ENCODE assay signal across 14 cellular contexts in the genomic region with DNA sequence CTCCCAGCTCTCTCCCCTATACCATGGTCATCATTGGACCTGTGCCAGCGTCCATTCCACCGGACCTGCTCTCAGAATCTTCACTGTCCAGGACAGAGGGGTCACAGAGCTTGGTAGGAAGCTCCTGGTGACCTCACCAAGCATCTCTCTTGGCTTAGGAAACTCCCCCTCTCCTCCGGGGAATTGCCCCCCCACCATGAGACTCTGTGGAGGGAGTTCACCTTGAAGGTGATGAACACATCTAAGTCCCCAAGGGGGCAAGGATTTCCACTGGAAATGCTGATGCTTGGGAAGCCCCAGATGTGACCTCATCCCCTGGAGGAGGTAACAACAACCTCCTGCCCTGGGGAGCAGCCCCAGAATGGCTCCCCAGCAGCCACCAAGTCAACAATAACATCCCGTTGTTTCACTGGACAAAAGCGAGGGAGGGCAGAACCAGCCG. TPM values are rescaled to one million over a fixed set of nuclear protein-coding genes. Genes with fewer than 3 reads are reported as not detected.
DNase-seq lines count a peak whose midpoint lies in the region; ATAC-seq, FAIRE-seq and TF ChIP-seq lines count a peak whose summit lies in the region.
"Had no signal": no experiment of that assay in that cellular context is flagged by ENCODE, and none has a peak within 500 bp of the region (broad histone marks: within the 10 kb centered on the region; RNA-seq: fewer than 3 reads in every experiment).

No MANE protein-coding gene starts in this region.

- H3K4me1 Mint-ChIP-seq in activated CD4-positive, alpha-beta T cell treated with anti-CD3 and anti-CD28 coated beads for 36 hours, result peaks cover 67% of the 10 kb centered on the region
- peaks cover 47% of the 10 kb centered on the region for H3K4me1 Mint-ChIP-seq in activated CD4-positive, alpha-beta T cell treated with anti-CD3 and anti-CD28 coated beads, Interleukin-2, amount 10 ng/mL, durations not matched to agents 7 days and 5 days

- H3K9me3 ChIP-seq in IMR-90 (ENCODE audit: control insufficient read depth, insufficient read depth, low read length) (no peaks in the 10 kb centered on the region), skeletal muscle satellite cell (replicated peaks; ENCODE audit: low read length) (no peaks in the 10 kb centered on the region)
- H3K9me3 ChIP-seq: esophagus muscularis mucosa, thoracic aorta had no signal

- H4K5ac ChIP-seq in IMR-90 (ENCODE audit: low read depth, low read length), result no peak overlapping the region

- no TSS peak for BruUV-seq in IMR-90 (replicated peaks; lab: Mats Ljungman, UMichigan)

- H2AK9ac ChIP-seq in IMR-90 (replicated peaks; ENCODE audit: low read depth, low read length, poor library complexity), result peak overlapping the region; percentile 21

- TF ChIP-seq CTCF in IMR-90 (conservative IDR thresholded peaks at IDR 0.05; ENCODE audit: low read depth, low read length) (no peak), D721Med (IDR thresholded peaks at IDR 0.05; ENCODE audit: insufficient read depth, missing control alignments) (no peak)

- H3K4ac ChIP-seq in IMR-90 (ENCODE audit: low read depth, low read length), result no peak overlapping the region

- H3K9me1 ChIP-seq in IMR-90 (ENCODE audit: insufficient read depth, low read length), result peaks cover 34% of the 10 kb centered on the region

- no peak overlapping the region for H2BK5ac ChIP-seq in IMR-90 (ENCODE audit: low read depth, low read length, poor library complexity, severe bottlenecking)

- no peak overlapping the region for H4K91ac ChIP-seq in IMR-90 (ENCODE audit: insufficient read depth, low read depth, low read length)

- intact Hi-C loops in activated CD4-positive, alpha-beta T cell treated with anti-CD3 and anti-CD28 coated beads for 36 hours (cut with DNase I, micrococcal nuclease), result loop anchor here in 1 of 2 experiments (10.0 kb wide), 1 partner anchor 114 kb away; a partner anchor contains a TSS
- intact Hi-C loops in IMR-90 (cut with micrococcal nuclease), result no loop called here

- H2AFZ ChIP-seq in IMR-90 (replicated peaks; ENCODE audit: low read length, poor library complexity), result no peak overlapping the region

- no peak overlapping the region for H2BK20ac ChIP-seq in IMR-90 (ENCODE audit: low read depth, low read length)

- H3K79me1 ChIP-seq in IMR-90 (ENCODE audit: low read depth in 1 of 2, low read length in 2 of 2), result peaks cover 11 to 80% of the 10 kb centered on the region in 2 experiments; a peak in 3 of 4 replicates

- in situ Hi-C loops in IMR-90 (cut with MboI; ENCODE audit: low sequenced_read_pairs), result no loop called here

- ATAC-seq in activated CD4-positive, alpha-beta T cell treated with anti-CD3 and anti-CD28 coated beads for 36 hours, result no peak
- no peak for ATAC-seq in IMR-90 (ENCODE audit: low read depth)
- no peak for ATAC-seq in GM18519 (IDR thresholded peaks at IDR 0.05; ENCODE audit: low FRiP score, unreplicated experiment)

- H3K27me3 ChIP-seq in IMR-90 (ENCODE audit: control insufficient read depth, insufficient read depth, low read length), result no peaks in the 10 kb centered on the region
- no peaks in the 10 kb centered on the region for H3K27me3 ChIP-seq in skeletal muscle satellite cell (ENCODE audit: control insufficient read depth, insufficient read depth, low read length)

- peak overlapping the region; percentile 29; the same call in 1 of the 2 replicates for H2AK5ac ChIP-seq in IMR-90 (ENCODE audit: low read depth, low read length)

- WGBS in IMR-90 (ENCODE audit: extremely low coverage in 2 of 2, insufficient read length in 1 of 2), 2 experiments, result 42% methylated on average over 2 of the region's 6 CpGs; no CpG with 5 or more reads in 1 of the 2 experiments

- dilution Hi-C loops in IMR-90 (cut with HindIII; ENCODE audit: low sequenced_read_pairs, unreplicated experiment), result no loop called here

- peak overlapping the region; percentile 68; the same call in 1 of the 2 replicates for H3K23ac ChIP-seq in IMR-90 (ENCODE audit: low read depth, low read length)

- TF ChIP-seq RAD21 in IMR-90 (IDR thresholded peaks at IDR 0.05; ENCODE audit: low read length), result no peak

- H3K9ac ChIP-seq in IMR-90 (ENCODE audit: low read depth, low read length) (no peak overlapping the region), skeletal muscle satellite cell (ENCODE audit: low read depth, low read length) (peak overlapping the region; percentile 91)

- DNase-seq in activated CD4-positive, alpha-beta T cell treated with anti-CD3 and anti-CD28 coated beads for 36 hours, result peak; percentile 34
- no peak for DNase-seq in activated CD4-positive, alpha-beta T cell treated with anti-CD3 and anti-CD28 coated beads, Interleukin-2, amount 10 ng/mL, durations not matched to agents 7 days and 5 days
- no peak for DNase-seq in IMR-90
- no peak for DNase-seq in activated CD4-positive, CD25-positive, alpha-beta regulatory T cell treated with anti-CD3 and anti-CD28 coated beads, Interleukin-2, amount 50 U/mL, for 72 hours
- DNase-seq in D721Med (ENCODE audit: insufficient read length, low spot score), result no peak
- DNase-seq: DMS153, NCI-H1436, NCI-H524 treated with DMSO at 0.1 percent for 48 hours had no signal

- no peak overlapping the region for H3K56ac ChIP-seq in IMR-90 (ENCODE audit: extremely low read depth, insufficient read depth, low read length)

- H3K4me3 ChIP-seq in IMR-90 (ENCODE audit: insufficient read depth, low read depth, low read length) (no peak overlapping the region), skeletal muscle satellite cell (ENCODE audit: low read length) (peak overlapping the region; percentile 95)
- H3K4me3 ChIP-seq: esophagus muscularis mucosa, thoracic aorta had no signal

- POLR2A ChIA-PET in activated CD4-positive, alpha-beta T cell treated with anti-CD3 and anti-CD28 coated beads for 36 hours (lab: Charles Lee), result interaction anchor here (0.6 kb wide), 1 partner anchor 192 kb away, joined by 3 read pairs; no protein-coding TSS in a partner anchor
- POLR2A ChIA-PET in activated CD4-positive, alpha-beta T cell treated with anti-CD3 and anti-CD28 coated beads, Interleukin-2, amount 10 ng/mL, durations not matched to agents 7 days and 5 days (lab: Charles Lee), result no interaction called here
- POLR2A ChIA-PET in IMR-90 (lab: Charles Lee; ENCODE audit: unreplicated experiment), result no interaction called here

- no peak overlapping the region for H2BK15ac ChIP-seq in IMR-90 (ENCODE audit: low read depth, low read length)

- CTCF ChIA-PET in activated CD4-positive, alpha-beta T cell treated with anti-CD3 and anti-CD28 coated beads for 36 hours (lab: Charles Lee), result interaction anchor here (0.7 to 2.2 kb wide), 8 partner anchors 8 to 191 kb away, joined by 3 to 11 read pairs (median 6); no protein-coding TSS in a partner anchor
- CTCF ChIA-PET in activated CD4-positive, alpha-beta T cell treated with anti-CD3 and anti-CD28 coated beads, Interleukin-2, amount 10 ng/mL, durations not matched to agents 7 days and 5 days (lab: Charles Lee), result interaction anchor here (0.6 to 2.7 kb wide), 10 partner anchors 11 to 222 kb away, joined by 3 to 20 read pairs (median 6); no protein-coding TSS in a partner anchor
- CTCF ChIA-PET in IMR-90 (lab: Yijun Ruan, JAX), result interaction anchor here (1.0 kb wide), 1 partner anchor 48 kb away, joined by 6 read pairs; no protein-coding TSS in a partner anchor

- no peak overlapping the region for H3K18ac ChIP-seq in IMR-90 (ENCODE audit: low read depth, low read length)

- H3K36me3 ChIP-seq in IMR-90 (ENCODE audit: control insufficient read depth, insufficient read depth, low read length), result no peaks in the 10 kb centered on the region
- peaks cover 32% of the 10 kb centered on the region for H3K36me3 ChIP-seq in skeletal muscle satellite cell (ENCODE audit: insufficient read depth, low read length)
- H3K36me3 ChIP-seq: esophagus muscularis mucosa, thoracic aorta had no signal

- H3K9me3 Mint-ChIP-seq in activated CD4-positive, alpha-beta T cell treated with anti-CD3 and anti-CD28 coated beads for 36 hours (ENCODE audit: low read depth), result no peaks in the 10 kb centered on the region
- H3K9me3 Mint-ChIP-seq in activated CD4-positive, alpha-beta T cell treated with anti-CD3 and anti-CD28 coated beads, Interleukin-2, amount 10 ng/mL, durations not matched to agents 7 days and 5 days, result no peaks in the 10 kb centered on the region

- FAIRE-seq in D721Med (lab: Jason Lieb, UNC), result no peak
- FAIRE-seq: TTC549 had no signal

- H3K27me3 Mint-ChIP-seq in activated CD4-positive, alpha-beta T cell treated with anti-CD3 and anti-CD28 coated beads for 36 hours, result no peaks in the 10 kb centered on the region
- peaks cover 4% of the 10 kb centered on the region for H3K27me3 Mint-ChIP-seq in activated CD4-positive, alpha-beta T cell treated with anti-CD3 and anti-CD28 coated beads, Interleukin-2, amount 10 ng/mL, durations not matched to agents 7 days and 5 days

- peak overlapping the region; percentile 83 for H3K4me3 Mint-ChIP-seq in activated CD4-positive, alpha-beta T cell treated with anti-CD3 and anti-CD28 coated beads for 36 hours
- H3K4me3 Mint-ChIP-seq in activated CD4-positive, alpha-beta T cell treated with anti-CD3 and anti-CD28 coated beads, Interleukin-2, amount 10 ng/mL, durations not matched to agents 7 days and 5 days, result no peak overlapping the region

- H4K20me1 ChIP-seq in IMR-90 (ENCODE audit: insufficient read depth, low read length), result peaks cover 50% of the 10 kb centered on the region

- H3K27ac ChIP-seq in IMR-90 (ENCODE audit: insufficient read depth, low read length), result no peak overlapping the region
- H3K27ac ChIP-seq in cingulate gyrus (ENCODE audit: low read depth, low read length), result peak overlapping the region; percentile 67
- H3K27ac ChIP-seq: esophagus muscularis mucosa, thoracic aorta had no signal

- H4K8ac ChIP-seq in IMR-90 (ENCODE audit: low read depth in 2 of 2, low read length in 2 of 2), result no peak overlapping the region

- peak overlapping the region; percentile 13; the same call in 1 of the 2 replicates for H2BK120ac ChIP-seq in IMR-90 (ENCODE audit: low read depth, low read length)

- H3K36me3 Mint-ChIP-seq in activated CD4-positive, alpha-beta T cell treated with anti-CD3 and anti-CD28 coated beads for 36 hours (ENCODE audit: low read depth), result peaks cover 51% of the 10 kb centered on the region
- no peaks in the 10 kb centered on the region for H3K36me3 Mint-ChIP-seq in activated CD4-positive, alpha-beta T cell treated with anti-CD3 and anti-CD28 coated beads, Interleukin-2, amount 10 ng/mL, durations not matched to agents 7 days and 5 days (ENCODE audit: low read depth)

- H3K27ac Mint-ChIP-seq in activated CD4-positive, alpha-beta T cell treated with anti-CD3 and anti-CD28 coated beads for 36 hours, result peak overlapping the region; percentile 49
- H3K27ac Mint-ChIP-seq in activated CD4-positive, alpha-beta T cell treated with anti-CD3 and anti-CD28 coated beads, Interleukin-2, amount 10 ng/mL, durations not matched to agents 7 days and 5 days, result no peak overlapping the region

- H3K4me2 ChIP-seq in IMR-90 (ENCODE audit: low read depth, low read length) (no peak overlapping the region; the same call in 1 of the 2 replicates), skeletal muscle satellite cell (ENCODE audit: low read length) (peak overlapping the region; percentile 99)

- H3K14ac ChIP-seq in IMR-90 (replicated peaks; ENCODE audit: low read depth, low read length), result peak overlapping the region; percentile 48; the same call in 1 of the 2 replicates

- TF ChIP-seq POLR2A in IMR-90 (IDR thresholded peaks at IDR 0.05; ENCODE audit: low read depth, low read length), result no peak

- H3K4me1 ChIP-seq in IMR-90 (ENCODE audit: control insufficient read depth, insufficient read depth, low read length) (peaks cover 20% of the 10 kb centered on the region), skeletal muscle satellite cell (ENCODE audit: control insufficient read depth, insufficient read depth, low read length) (peaks cover 70% of the 10 kb centered on the region)

RNA-seq across cellular contexts. Expression of a gene that starts 3.2 kb away (rescaled TPM):
- 10 to 100 TPM; 57.3 to 57.7 TPM for total RNA-seq in activated CD4-positive, alpha-beta T cell treated with anti-CD3 and anti-CD28 coated beads for 36 hours
- total RNA-seq in activated CD4-positive, alpha-beta T cell treated with anti-CD3 and anti-CD28 coated beads, Interleukin-2, amount 10 ng/mL, durations not matched to agents 7 days and 5 days, result 1 to 10 TPM; 2.7 to 3.5 TPM
- total RNA-seq in IMR-90 (2012; rRNA removed), result 27.8 and 30.5 TPM in 2 replicates
- 87.3 and 88.1 TPM in 2 replicates for polyA plus RNA-seq in IMR-90 (2012; rRNA removed)
- polyA plus RNA-seq in IMR-90 (2012; cell fraction: cytosol; rRNA removed), result 46.2 and 68.0 TPM in 2 replicates
- polyA plus RNA-seq in IMR-90 (2012; cell fraction: nucleus; rRNA removed; ENCODE audit: low replicate concordance), result 57.3 and 104 TPM in 2 replicates
- total RNA-seq in skeletal muscle satellite cell (2012; rRNA removed), result 44.1 and 94.4 TPM in 2 replicates

RNA-seq across cellular contexts. Expression of a gene that starts 30.4 kb away (rescaled TPM):
- 10 to 100 TPM; 47.5 to 48.6 TPM for total RNA-seq in activated CD4-positive, alpha-beta T cell treated with anti-CD3 and anti-CD28 coated beads for 36 hours
- total RNA-seq in activated CD4-positive, alpha-beta T cell treated with anti-CD3 and anti-CD28 coated beads, Interleukin-2, amount 10 ng/mL, durations not matched to agents 7 days and 5 days, result 10 to 100 TPM; 52.2 to 53.7 TPM
- total RNA-seq in IMR-90 (2012; rRNA removed), result 57.8 and 68.1 TPM in 2 replicates
- polyA plus RNA-seq in IMR-90 (2012; rRNA removed), result 78.4 and 80.1 TPM in 2 replicates
- polyA plus RNA-seq in IMR-90 (2012; cell fraction: cytosol; rRNA removed), result 64.2 and 85.0 TPM in 2 replicates
- polyA plus RNA-seq in IMR-90 (2012; cell fraction: nucleus; rRNA removed; ENCODE audit: low replicate concordance), result 21.3 and 32.0 TPM in 2 replicates
- total RNA-seq in skeletal muscle satellite cell (2012; rRNA removed), result 37.0 and 43.7 TPM in 2 replicates
